ENCODE assay signal across 22 cellular contexts in genomic region chr1:240854367-240854766, GRCh38.
DNase-seq lines count a peak whose midpoint lies in the region; ATAC-seq and TF ChIP-seq lines count a peak whose summit lies in the region.
"Had no signal": no experiment of that assay in that cellular context is flagged by ENCODE, and none has a peak within 500 bp of the region (broad histone marks: within the 10 kb centered on the region; RNA-seq: fewer than 3 reads in every experiment).

No MANE protein-coding gene starts in this region.

- no peaks in the 10 kb centered on the region for H3K27me3 ChIP-seq in MG63
- H3K27me3 ChIP-seq: cardiac muscle cell, Peyer's patch had no signal

- POLR2A ChIA-PET in activated CD8-positive, alpha-beta T cell treated with anti-CD3 and anti-CD28 coated beads for 36 hours (lab: Charles Lee), result no interaction called here

- H3K36me3 ChIP-seq in MG63, result no peaks in the 10 kb centered on the region
- H3K36me3 ChIP-seq: cardiac muscle cell, Peyer's patch had no signal

- H3K4me3 ChIP-seq in MG63, result no peak overlapping the region
- no peak overlapping the region for H3K4me3 ChIP-seq in skeletal muscle cell (ENCODE audit: low read depth, low read length)
- H3K4me3 ChIP-seq: cardiac muscle cell, Peyer's patch had no signal

- intact Hi-C loops in activated CD8-positive, alpha-beta T cell treated with anti-CD3 and anti-CD28 coated beads for 36 hours (cut with micrococcal nuclease), result no loop called here

- no peaks in the 10 kb centered on the region for H3K4me1 Mint-ChIP-seq in activated CD8-positive, alpha-beta T cell treated with anti-CD3 and anti-CD28 coated beads for 36 hours (ENCODE audit: low read depth)
- H3K4me1 Mint-ChIP-seq: CD4-positive, alpha-beta memory T cell; nephron progenitor cell had no signal

- TF ChIP-seq CTCF in activated CD8-positive, alpha-beta T cell treated with anti-CD3 and anti-CD28 coated beads for 36 hours (IDR thresholded peaks at IDR 0.05), result no peak

- H3K36me3 Mint-ChIP-seq in activated CD8-positive, alpha-beta T cell treated with anti-CD3 and anti-CD28 coated beads for 36 hours (ENCODE audit: low read depth), result no peaks in the 10 kb centered on the region
- H3K36me3 Mint-ChIP-seq: activated naive CD8-positive, alpha-beta T cell; CD4-positive, alpha-beta memory T cell; type B pancreatic cell had no signal

- no peak overlapping the region for H3K4me3 Mint-ChIP-seq in activated CD8-positive, alpha-beta T cell treated with anti-CD3 and anti-CD28 coated beads for 36 hours
- H3K4me3 Mint-ChIP-seq: activated naive CD8-positive, alpha-beta T cell; activated T-cell treated with anti-CD3 and anti-CD28 coated beads, Interleukin-2, amount 50 U/mL, for 24 hours; CD4-positive, alpha-beta memory T cell; nephron progenitor cell; type B pancreatic cell had no signal

- no peaks in the 10 kb centered on the region for H3K9me3 Mint-ChIP-seq in activated CD8-positive, alpha-beta T cell treated with anti-CD3 and anti-CD28 coated beads for 36 hours

- no peak overlapping the region for H3K27ac Mint-ChIP-seq in activated CD8-positive, alpha-beta T cell treated with anti-CD3 and anti-CD28 coated beads for 36 hours
- H3K27ac Mint-ChIP-seq: activated naive CD8-positive, alpha-beta T cell; activated T-cell treated with anti-CD3 and anti-CD28 coated beads, Interleukin-2, amount 50 U/mL, for 24 hours; CD4-positive, alpha-beta memory T cell; nephron progenitor cell; type B pancreatic cell had no signal

- DNase-seq in Daoy (ENCODE audit: low read depth) (peak; percentile 39), MG63 (peak; percentile 71), dedifferentiated amniotic fluid mesenchymal stem cell (ENCODE audit: extremely low spot score) (peak; percentile 56), skeletal muscle cell (ENCODE audit: low read depth) (peak; percentile 12)
- no peak for DNase-seq in activated CD4-positive, alpha-beta T cell treated with anti-CD3 and anti-CD28 coated beads, Interleukin-2, amount 50 U/mL, for 1 hour
- DNase-seq in activated CD8-positive, alpha-beta T cell treated with anti-CD3 and anti-CD28 coated beads for 36 hours, result no peak
- DNase-seq: activated CD4-positive, alpha-beta T cell treated with anti-CD3 and anti-CD28 coated beads, Interleukin-2, amount 50 U/mL, for 48 hours; activated T-cell treated with anti-CD3 and anti-CD28 coated beads, Interleukin-2, amount 50 U/mL, for 24 hours; CD4-positive, alpha-beta memory T cell; DND-41; GOT3; islet precursor cell; NCI-H1092; nephron progenitor cell; Peyer's patch; stimulated activated naive CD4-positive, alpha-beta T cell treated with Interleukin-2 at 50 U/mL for 16 hours had no signal

- CTCF ChIA-PET in activated CD8-positive, alpha-beta T cell treated with anti-CD3 and anti-CD28 coated beads for 36 hours (lab: Charles Lee), result no interaction called here

- H3K9me3 ChIP-seq in MG63, result peaks cover 5% of the 10 kb centered on the region; the same call in 1 of the 2 replicates
- H3K9me3 ChIP-seq: Peyer's patch had no signal

- ATAC-seq in GM18868 (IDR thresholded peaks at IDR 0.05; ENCODE audit: unreplicated experiment) (no peak), HG02798 (IDR thresholded peaks at IDR 0.05; ENCODE audit: poor library complexity, unreplicated experiment) (no peak)
- no peak for ATAC-seq in activated CD8-positive, alpha-beta T cell treated with anti-CD3 and anti-CD28 coated beads for 36 hours
- ATAC-seq: esophagus mucosa had no signal

- no peaks in the 10 kb centered on the region for H3K27me3 Mint-ChIP-seq in activated CD8-positive, alpha-beta T cell treated with anti-CD3 and anti-CD28 coated beads for 36 hours
- H3K27me3 Mint-ChIP-seq: activated naive CD8-positive, alpha-beta T cell; activated T-cell treated with anti-CD3 and anti-CD28 coated beads, Interleukin-2, amount 50 U/mL, for 24 hours; CD4-positive, alpha-beta memory T cell; type B pancreatic cell had no signal

Comparison
In these comparisons a context has a peak if more than half of its experiments do, and no peak if none do; other contexts are left out.
1. DNase-seq: peak in Daoy (single experiment), MG63 (single experiment), dedifferentiated amniotic fluid mesenchymal stem cell (single experiment) and skeletal muscle cell (single experiment); none in activated CD4-positive, alpha-beta T cell treated with anti-CD3 and anti-CD28 coated beads, Interleukin-2, amount 50 U/mL, for 1 hour (single experiment) and activated CD8-positive, alpha-beta T cell treated with anti-CD3 and anti-CD28 coated beads for 36 hours (single experiment).